In the genomic region with DNA sequence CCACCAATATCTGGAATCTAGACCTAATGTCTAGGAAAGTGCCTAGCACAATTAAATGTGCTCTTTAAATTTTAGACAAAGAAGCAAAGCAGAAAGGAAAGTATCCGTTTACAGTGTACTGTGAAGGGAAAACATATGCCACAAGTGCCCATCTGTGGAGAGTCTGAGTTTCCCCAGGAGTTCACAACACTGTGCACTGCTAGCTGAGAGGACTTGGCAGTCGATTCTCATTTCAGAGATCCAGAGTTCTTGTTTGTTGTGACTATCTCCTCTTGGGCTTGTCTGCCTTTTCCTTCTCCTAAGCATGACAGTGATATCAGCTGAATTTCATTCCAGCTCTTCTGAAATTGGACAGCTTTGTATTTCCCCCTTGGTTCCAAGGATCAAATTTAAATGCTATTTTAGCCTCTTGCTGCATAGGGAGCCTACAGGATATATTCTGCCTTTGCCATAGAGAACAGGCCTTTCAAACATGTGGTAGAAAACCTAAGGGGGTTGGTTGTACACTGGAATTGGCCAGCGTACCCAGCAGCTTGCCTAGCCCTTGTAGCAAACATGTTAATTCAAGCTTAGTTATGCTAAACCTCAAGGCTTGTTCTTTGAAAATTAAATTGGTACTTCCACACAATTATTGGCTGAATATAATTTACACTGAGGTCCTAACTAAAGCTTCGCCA, we compare ENCODE assay signal across 18 cellular contexts.
DNase-seq lines count a peak whose midpoint lies in the region; ATAC-seq and TF ChIP-seq lines count a peak whose summit lies in the region.
"Had no signal": no experiment of that assay in that cellular context is flagged by ENCODE, and none has a peak within 500 bp of the region (broad histone marks: within the 10 kb centered on the region; RNA-seq: fewer than 3 reads in every experiment).

No MANE protein-coding gene starts in this region.

- H3K36me3 ChIP-seq in esophagus muscularis mucosa (no peaks in the 10 kb centered on the region), mucosa of descending colon (ENCODE audit: low read depth) (no peaks in the 10 kb centered on the region), prostate gland (no peaks in the 10 kb centered on the region)
- H3K36me3 ChIP-seq: uterus had no signal

- ATAC-seq in mucosa of descending colon, result peak; percentile 24
- no peak for ATAC-seq in foreskin keratinocyte
- ATAC-seq: activated T-helper 17 cell treated with anti-CD3 and anti-CD28 coated beads, Interleukin-2, amount 50 U/mL, for 72 hours; left lobe of liver had no signal

- H3K9me3 ChIP-seq in esophagus muscularis mucosa, result no peaks in the 10 kb centered on the region
- no peaks in the 10 kb centered on the region for H3K9me3 ChIP-seq in mucosa of descending colon
- no peaks in the 10 kb centered on the region for H3K9me3 ChIP-seq in prostate gland
- H3K9me3 ChIP-seq: uterus had no signal

- H3K4me1 ChIP-seq in esophagus muscularis mucosa, result no peaks in the 10 kb centered on the region
- no peaks in the 10 kb centered on the region for H3K4me1 ChIP-seq in mucosa of descending colon (ENCODE audit: low read depth)
- H3K4me1 ChIP-seq in prostate gland (replicated peaks), result no peaks in the 10 kb centered on the region
- no peaks in the 10 kb centered on the region for H3K4me1 ChIP-seq in foreskin keratinocyte
- H3K4me1 ChIP-seq: uterus had no signal

- H3K4me3 ChIP-seq in AG10803 (ENCODE audit: low read length), result no peak overlapping the region
- H3K4me3 ChIP-seq in esophagus muscularis mucosa, result no peak overlapping the region
- H3K4me3 ChIP-seq in mucosa of descending colon, result no peak overlapping the region
- no peak overlapping the region for H3K4me3 ChIP-seq in prostate gland
- H3K4me3 ChIP-seq: uterus had no signal

- H3K27ac ChIP-seq in esophagus muscularis mucosa (replicated peaks in 1 of 4) (peak overlapping the region; percentile 1 to 20 (median 14)), prostate gland (no peak overlapping the region), foreskin keratinocyte (no peak overlapping the region)

- no peak for TF ChIP-seq EP300 in esophagus muscularis mucosa (IDR thresholded peaks at IDR 0.05)

- DNase-seq in AG10803 (ENCODE audit: low read depth) (peak; percentile 28), NCI-H1694 (lab: John Stamatoyannopoulos, UW) (peak; percentile 32), esophagus muscularis mucosa (ENCODE audit: extremely low spot score) (no peak), mucosa of descending colon (no peak), prostate gland (ENCODE audit: low spot score) (no peak), foreskin keratinocyte (no peak)
- no peak for DNase-seq in activated CD4-positive, alpha-beta T cell treated with anti-CD3 and anti-CD28 coated beads, Interleukin-2, amount 50 U/mL, for 1 hour
- no peak for DNase-seq in stimulated activated CD4-positive, alpha-beta T cell treated with anti-CD3 and anti-CD28 coated beads, Interleukin-2, amount 100 ng/mL, for 48 hours
- DNase-seq: activated CD4-positive, CD25-positive, alpha-beta regulatory T cell treated with anti-CD3 and anti-CD28 coated beads, Interleukin-2, amount 50 U/mL, for 72 hours; CD4-positive, alpha-beta memory T cell; central memory CD4-positive, alpha-beta T cell; DND-41; effector CD8-positive, alpha-beta T cell; NCI-H187; NCI-H774; uterus had no signal

- H3K27me3 ChIP-seq in esophagus muscularis mucosa (no peaks in the 10 kb centered on the region), prostate gland (replicated peaks; ENCODE audit: insufficient read depth) (no peaks in the 10 kb centered on the region), foreskin keratinocyte (peaks cover 67% of the 10 kb centered on the region)
- H3K27me3 ChIP-seq: uterus had no signal

- intact Hi-C loops in esophagus muscularis mucosa (cut with DNase I) (no loop called here), mucosa of descending colon (cut with DNase I, micrococcal nuclease) (no loop called here), prostate gland (cut with DNase I) (no loop called here)

- TF ChIP-seq CTCF in AG10803 (conservative IDR thresholded peaks at IDR 0.05; ENCODE audit: low read length) (no peak), esophagus muscularis mucosa (IDR thresholded peaks at IDR 0.05) (no peak), mucosa of descending colon (IDR thresholded peaks at IDR 0.05) (no peak), prostate gland (IDR thresholded peaks at IDR 0.05) (no peak), foreskin keratinocyte (conservative IDR thresholded peaks at IDR 0.05) (no peak)

- TF ChIP-seq POLR2A in esophagus muscularis mucosa (IDR thresholded peaks at IDR 0.05; ENCODE audit: low read depth) (no peak), prostate gland (IDR thresholded peaks at IDR 0.05) (no peak)

- WGBS in esophagus muscularis mucosa, result 54% methylated on average over 4 of the region's 4 CpGs
- WGBS in prostate gland, result 75% methylated on average over 4 of the region's 4 CpGs

Comparison
In these comparisons a context has a peak if more than half of its experiments do, and no peak if none do; other contexts are left out.
1. DNase-seq: peak in AG10803 (single experiment) and NCI-H1694 (single experiment); none in esophagus muscularis mucosa (single experiment), mucosa of descending colon (0 of 3), prostate gland (single experiment), activated CD4-positive, alpha-beta T cell treated with anti-CD3 and anti-CD28 coated beads, Interleukin-2, amount 50 U/mL, for 1 hour (single experiment), foreskin keratinocyte (0 of 2) and stimulated activated CD4-positive, alpha-beta T cell treated with anti-CD3 and anti-CD28 coated beads, Interleukin-2, amount 100 ng/mL, for 48 hours (0 of 2).
2. H3K27ac ChIP-seq: peak in esophagus muscularis mucosa (4 of 4); none in prostate gland (0 of 2) and foreskin keratinocyte (single experiment).